Comparison of ENCODE assay signal across 8 cellular contexts in genomic region chr2:232689152-232689910, GRCh38. TPM values are rescaled to one million over a fixed set of nuclear protein-coding genes. Genes with fewer than 3 reads are reported as not detected.
A peak's percentile ranks its signal among the peaks of the same experiment; 100 is the strongest.
DNase-seq lines count a peak whose midpoint lies in the region; ATAC-seq and TF ChIP-seq lines count a peak whose summit lies in the region.

No MANE protein-coding gene starts in this region.

- H3K9me3 Mint-ChIP-seq in chondrocyte (ENCODE audit: low read depth), result no peaks in the 10 kb centered on the region
- H3K9me3 Mint-ChIP-seq in activated T-helper 1 cell treated with anti-CD3 and anti-CD28 coated beads, Interleukin-12 subunit alpha, Interleukin-12 subunit beta, Interleukin-2, Interleukin-4 antibody, amounts not matched to agents 30 ng/mL and 10 ng/mL and 1 ng/mL, durations not matched to agents 14 hours and 24 hours and 36 hours, result peaks cover under 1% of the 10 kb centered on the region

- DNase-seq in COR-L47 (lab: John Stamatoyannopoulos, UW) (peak; percentile 49), NCI-H2029 treated with DMSO at 0.1 percent for 48 hours (lab: John Stamatoyannopoulos, UW) (peak; percentile 7), chondrocyte (ENCODE audit: low spot score) (no peak), myocyte (ENCODE audit: low read depth) (peak; percentile 90), NCI-H1048 (lab: John Stamatoyannopoulos, UW) (no peak)
- DNase-seq in activated T-helper 1 cell treated with anti-CD3 and anti-CD28 coated beads, Interleukin-12 subunit alpha, Interleukin-12 subunit beta, Interleukin-2, Interleukin-4 antibody, amounts not matched to agents 30 ng/mL and 10 ng/mL and 1 ng/mL, durations not matched to agents 14 hours and 24 hours and 36 hours (ENCODE audit: low spot score), result no peak

- no peaks in the 10 kb centered on the region for H3K36me3 Mint-ChIP-seq in chondrocyte (ENCODE audit: low read depth)
- no peaks in the 10 kb centered on the region for H3K36me3 Mint-ChIP-seq in activated T-helper 1 cell treated with anti-CD3 and anti-CD28 coated beads, Interleukin-12 subunit alpha, Interleukin-12 subunit beta, Interleukin-2, Interleukin-4 antibody, amounts not matched to agents 30 ng/mL and 10 ng/mL and 1 ng/mL, durations not matched to agents 14 hours and 24 hours and 36 hours (ENCODE audit: low read depth)

- intact Hi-C loops in activated T-helper 1 cell treated with anti-CD3 and anti-CD28 coated beads, Interleukin-12 subunit alpha, Interleukin-12 subunit beta, Interleukin-2, Interleukin-4 antibody, amounts not matched to agents 30 ng/mL and 10 ng/mL and 1 ng/mL, durations not matched to agents 14 hours and 24 hours and 36 hours (cut with micrococcal nuclease), result no loop called here

- H3K27me3 Mint-ChIP-seq in chondrocyte (ENCODE audit: low read depth), result no peaks in the 10 kb centered on the region
- peaks cover 4% of the 10 kb centered on the region for H3K27me3 Mint-ChIP-seq in activated T-helper 1 cell treated with anti-CD3 and anti-CD28 coated beads, Interleukin-12 subunit alpha, Interleukin-12 subunit beta, Interleukin-2, Interleukin-4 antibody, amounts not matched to agents 30 ng/mL and 10 ng/mL and 1 ng/mL, durations not matched to agents 14 hours and 24 hours and 36 hours (ENCODE audit: insufficient read depth)

- no peak for TF ChIP-seq CTCF in chondrocyte (IDR thresholded peaks at IDR 0.05)

- no peak overlapping the region for H3K4me3 Mint-ChIP-seq in chondrocyte (ENCODE audit: unreplicated experiment)
- no peak overlapping the region for H3K4me3 Mint-ChIP-seq in activated T-helper 1 cell treated with anti-CD3 and anti-CD28 coated beads, Interleukin-12 subunit alpha, Interleukin-12 subunit beta, Interleukin-2, Interleukin-4 antibody, amounts not matched to agents 30 ng/mL and 10 ng/mL and 1 ng/mL, durations not matched to agents 14 hours and 24 hours and 36 hours

- peaks cover 18% of the 10 kb centered on the region for H3K4me1 Mint-ChIP-seq in chondrocyte (ENCODE audit: low read depth)
- no peaks in the 10 kb centered on the region for H3K4me1 Mint-ChIP-seq in activated T-helper 1 cell treated with anti-CD3 and anti-CD28 coated beads, Interleukin-12 subunit alpha, Interleukin-12 subunit beta, Interleukin-2, Interleukin-4 antibody, amounts not matched to agents 30 ng/mL and 10 ng/mL and 1 ng/mL, durations not matched to agents 14 hours and 24 hours and 36 hours (ENCODE audit: low read depth)

- peak overlapping the region; percentile 74 for H3K27ac Mint-ChIP-seq in chondrocyte (ENCODE audit: unreplicated experiment)
- H3K27ac Mint-ChIP-seq in activated T-helper 1 cell treated with anti-CD3 and anti-CD28 coated beads, Interleukin-12 subunit alpha, Interleukin-12 subunit beta, Interleukin-2, Interleukin-4 antibody, amounts not matched to agents 30 ng/mL and 10 ng/mL and 1 ng/mL, durations not matched to agents 14 hours and 24 hours and 36 hours, result no peak overlapping the region

- ATAC-seq in HG02885 (IDR thresholded peaks at IDR 0.05; ENCODE audit: poor library complexity, unreplicated experiment) (no peak), GM18498 (IDR thresholded peaks at IDR 0.05; ENCODE audit: unreplicated experiment) (no peak)

RNA-seq across cellular contexts. Expression of gene GIGYF2, which starts 7.8 kb away (rescaled TPM):
- total RNA-seq in chondrocyte, result 45.4 to 60.4 TPM (median 45.6 TPM) in 3 replicates
- 63.3 and 67.8 TPM in 2 replicates for total RNA-seq in myocyte
- 26.2 TPM for polyA plus RNA-seq in myocyte (2012)
- total RNA-seq in activated T-helper 1 cell treated with anti-CD3 and anti-CD28 coated beads, Interleukin-12 subunit alpha, Interleukin-12 subunit beta, Interleukin-2, Interleukin-4 antibody, amounts not matched to agents 30 ng/mL and 10 ng/mL and 1 ng/mL, durations not matched to agents 14 hours and 24 hours and 36 hours, result 71.1 and 74.6 TPM in 2 replicates

RNA-seq across cellular contexts. Expression of gene EFHD1, which starts 55.9 kb away (rescaled TPM):
- total RNA-seq in chondrocyte (109 to 178 TPM (median 175 TPM) in 3 replicates), myocyte (0.29 TPM in 1 of 2 replicates, not detected in the other)
- 0.72 TPM for polyA plus RNA-seq in myocyte (2012)
- total RNA-seq in activated T-helper 1 cell treated with anti-CD3 and anti-CD28 coated beads, Interleukin-12 subunit alpha, Interleukin-12 subunit beta, Interleukin-2, Interleukin-4 antibody, amounts not matched to agents 30 ng/mL and 10 ng/mL and 1 ng/mL, durations not matched to agents 14 hours and 24 hours and 36 hours, result 0.13 and 0.54 TPM in 2 replicates

Comparison
In these comparisons a context has a peak if more than half of its experiments do, and no peak if none do; other contexts are left out.
1. DNase-seq: peak in COR-L47 (single experiment), NCI-H2029 treated with DMSO at 0.1 percent for 48 hours (single experiment) and myocyte (single experiment); none in chondrocyte (single experiment), NCI-H1048 (single experiment) and activated T-helper 1 cell treated with anti-CD3 and anti-CD28 coated beads, Interleukin-12 subunit alpha, Interleukin-12 subunit beta, Interleukin-2, Interleukin-4 antibody, amounts not matched to agents 30 ng/mL and 10 ng/mL and 1 ng/mL, durations not matched to agents 14 hours and 24 hours and 36 hours (single experiment).
2. RNA of gene EFHD1, which starts 55.9 kb away (total RNA-seq): 109 to 178 TPM in chondrocyte; 0.29 TPM in myocyte and 0.13 to 0.54 TPM in activated T-helper 1 cell treated with anti-CD3 and anti-CD28 coated beads, Interleukin-12 subunit alpha, Interleukin-12 subunit beta, Interleukin-2, Interleukin-4 antibody, amounts not matched to agents 30 ng/mL and 10 ng/mL and 1 ng/mL, durations not matched to agents 14 hours and 24 hours and 36 hours; every median in the first group is over 10 times any median in the second.